21 cellular contexts compared by ENCODE assay signal in genomic region chr18:9275890-9276289, GRCh38. TPM values are rescaled to one million over a fixed set of nuclear protein-coding genes. Genes with fewer than 3 reads are reported as not detected.
A peak's percentile ranks its signal among the peaks of the same experiment; 100 is the strongest.
DNase-seq lines count a peak whose midpoint lies in the region; ATAC-seq and TF ChIP-seq lines count a peak whose summit lies in the region.
"Had no signal": no experiment of that assay in that cellular context is flagged by ENCODE, and none has a peak within 500 bp of the region (broad histone marks: within the 10 kb centered on the region; RNA-seq: fewer than 3 reads in every experiment).

No MANE protein-coding gene starts in this region.

- no peaks in the 10 kb centered on the region for H3K4me1 Mint-ChIP-seq in activated T-cell treated with anti-CD3 and anti-CD28 coated beads, Interleukin-2, amount 50 U/mL, for 72 hours (ENCODE audit: low read depth)
- H3K4me1 Mint-ChIP-seq: CD4-positive, alpha-beta memory T cell had no signal

- H3K4me1 ChIP-seq in mucosa of descending colon (ENCODE audit: low read depth), result no peaks in the 10 kb centered on the region
- H3K4me1 ChIP-seq: BLaER1 had no signal

- H3K9me3 Mint-ChIP-seq in activated T-cell treated with anti-CD3 and anti-CD28 coated beads, Interleukin-2, amount 50 U/mL, for 72 hours, result peaks cover 0 to 1% of the 10 kb centered on the region in 2 donors
- H3K9me3 Mint-ChIP-seq: CD4-positive, alpha-beta memory T cell; HFFc6 had no signal

- DNase-seq in activated T-cell treated with anti-CD3 and anti-CD28 coated beads, Interleukin-2, amount 50 U/mL, for 72 hours, result no peak
- no peak for DNase-seq in activated T-cell treated with anti-CD3 and anti-CD28 coated beads, Interleukin-2, amount 50 U/mL, for 1 hour
- DNase-seq in HT-29 (ENCODE audit: low spot score), result peak; percentile 16
- DNase-seq in mucosa of descending colon, result peak in 1 of 3 donors; percentile 9
- DNase-seq in amygdala (lab: John Stamatoyannopoulos, UW), result no peak
- DNase-seq: 8988T; Calu3; CD4-positive, alpha-beta memory T cell; DMS79 treated with DMSO at 0.1 percent for 48 hours; GF-D8; GOT3; H7; HFFc6; IMR-90 had no signal

- no peak for ATAC-seq in activated T-cell treated with anti-CD3 and anti-CD28 coated beads, Interleukin-2, amount 50 U/mL, for 72 hours (replicated peaks in 1 of 2)
- ATAC-seq in mucosa of descending colon (peak; percentile 77), HG02970 (IDR thresholded peaks at IDR 0.05; ENCODE audit: low FRiP score, unreplicated experiment) (no peak), HG03045 (IDR thresholded peaks at IDR 0.05; ENCODE audit: unreplicated experiment) (no peak)
- ATAC-seq: HCT116 had no signal

- peaks cover under 1 to 26% of the 10 kb centered on the region in 2 donors for H3K36me3 Mint-ChIP-seq in activated T-cell treated with anti-CD3 and anti-CD28 coated beads, Interleukin-2, amount 50 U/mL, for 72 hours (ENCODE audit: insufficient read depth in 2 of 2)

- H3K27ac ChIP-seq in VCaP, result peak overlapping the region; percentile 50
- H3K27ac ChIP-seq: BLaER1, HL-60 had no signal

- peak overlapping the region; percentile 75 for H3K27ac Mint-ChIP-seq in activated T-cell treated with anti-CD3 and anti-CD28 coated beads, Interleukin-2, amount 50 U/mL, for 72 hours
- H3K27ac Mint-ChIP-seq: HFFc6 had no signal

- TF ChIP-seq CTCF in VCaP (conservative IDR thresholded peaks at IDR 0.05), result 0 out of 2 replicates have a peak, but pooled peaks have one; percentile 13
- no peak for TF ChIP-seq CTCF in mucosa of descending colon (IDR thresholded peaks at IDR 0.05)

- H3K36me3 ChIP-seq in mucosa of descending colon (ENCODE audit: low read depth), result no peaks in the 10 kb centered on the region

- H3K4me3 ChIP-seq in mucosa of descending colon, result no peak overlapping the region
- H3K4me3 ChIP-seq: BLaER1 had no signal

- intact Hi-C loops in mucosa of descending colon (cut with DNase I, micrococcal nuclease), result loop anchor here in 1 of 2 donors (10.0 kb wide), 1 partner anchor 59 kb away; the partner anchor contains the start of gene TWSG1

- H3K9me3 ChIP-seq in mucosa of descending colon, result no peaks in the 10 kb centered on the region
- H3K9me3 ChIP-seq: BLaER1 had no signal

- no peak overlapping the region for H3K4me3 Mint-ChIP-seq in activated T-cell treated with anti-CD3 and anti-CD28 coated beads, Interleukin-2, amount 50 U/mL, for 72 hours
- H3K4me3 Mint-ChIP-seq: CD14-positive monocyte; CD4-positive, alpha-beta memory T cell; HFFc6 had no signal

- no peaks in the 10 kb centered on the region for H3K27me3 Mint-ChIP-seq in activated T-cell treated with anti-CD3 and anti-CD28 coated beads, Interleukin-2, amount 50 U/mL, for 72 hours (ENCODE audit: low read depth)
- H3K27me3 Mint-ChIP-seq: CD4-positive, alpha-beta memory T cell had no signal

RNA-seq across cellular contexts. Expression of gene TWSG1, which starts 58.7 kb away (rescaled TPM):
- total RNA-seq in activated T-cell treated with anti-CD3 and anti-CD28 coated beads, Interleukin-2, amount 50 U/mL, for 72 hours, result 10 to 100 TPM; 10.3 to 16.4 TPM
- total RNA-seq in HT-29 (2014; rRNA removed; shearing (Covaris generic)), result 15.9 and 20.1 TPM in 2 replicates
- total RNA-seq in mucosa of descending colon, result 10 to 100 TPM; 10.5 to 45.3 (median 17.8) TPM
